Comparison of ENCODE assay signal across 8 cellular contexts in genomic region chr12:118016424-118017264, GRCh38. TPM values are rescaled to one million over a fixed set of nuclear protein-coding genes. Genes with fewer than 3 reads are reported as not detected.
DNase-seq lines count a peak whose midpoint lies in the region; TF ChIP-seq lines count a peak whose summit lies in the region.

TSS of gene RFC5 (plus strand) at chr12:118016703. CDS start at chr12:118016828, 125 bp downstream.

- H4K8ac ChIP-seq in neuronal stem cell (ENCODE audit: low read depth, low read length) = no peak within 1 kb of the TSS

- H2BK120ac ChIP-seq in neuronal stem cell (ENCODE audit: low read depth, low read length) = no peak within 1 kb of the TSS

- H4K91ac ChIP-seq in neuronal stem cell (ENCODE audit: low read depth, low read length, poor library complexity) = no peak within 1 kb of the TSS

- H2AK5ac ChIP-seq in neuronal stem cell (ENCODE audit: low read depth, low read length) = peak within 1 kb of the TSS; percentile 61

- no peaks in the 10 kb centered on the region for H3K79me1 ChIP-seq in neuronal stem cell (ENCODE audit: low read depth, low read length)

- H3K27ac ChIP-seq in SJSA1 (peak within 1 kb of the TSS; percentile 35), neuronal stem cell (replicated peaks; ENCODE audit: low read length) (peak within 1 kb of the TSS; percentile 24), subcutaneous abdominal adipose tissue (ENCODE audit: low read depth, low read length) (no peak within 1 kb of the TSS)

- H3K9me3 ChIP-seq in SJSA1 (replicated peaks) = no peaks in the 10 kb centered on the region
- no peaks in the 10 kb centered on the region for H3K9me3 ChIP-seq in neuronal stem cell (replicated peaks in 1 of 2; ENCODE audit: control insufficient read depth in 2 of 2, insufficient read depth in 1 of 2, low read depth in 1 of 2, low read length in 2 of 2)
- no peaks in the 10 kb centered on the region for H3K9me3 ChIP-seq in subcutaneous abdominal adipose tissue (ENCODE audit: control insufficient read depth in 5 of 5, low read length in 5 of 5)

- peak within 1 kb of the TSS; percentile 78 for H3K23ac ChIP-seq in neuronal stem cell (ENCODE audit: low read depth, low read length, poor library complexity)

- H3K4ac ChIP-seq in neuronal stem cell (ENCODE audit: low read length) = no peak within 1 kb of the TSS

- peak within 1 kb of the TSS; percentile 97 for H3K18ac ChIP-seq in neuronal stem cell (ENCODE audit: low read length)

- peak within 1 kb of the TSS; percentile 36 for H2BK5ac ChIP-seq in neuronal stem cell (ENCODE audit: low read length)

- no CpG with 5 or more reads among the region's 61 CpGs for WGBS in neuronal stem cell (ENCODE audit: extremely low coverage in 2 of 2, insufficient read length in 2 of 2, insufficient replicate concordance in 1 of 2), 2 donors

- H3K27me3 ChIP-seq in SJSA1 (replicated peaks) (no peaks in the 10 kb centered on the region), neuronal stem cell (ENCODE audit: control insufficient read depth in 3 of 3, insufficient read depth in 3 of 3, low read depth in 1 of 3, low read length in 3 of 3) (no peaks in the 10 kb centered on the region), subcutaneous abdominal adipose tissue (ENCODE audit: control insufficient read depth in 5 of 5, insufficient read depth in 4 of 5, low read length in 5 of 5) (no peaks in the 10 kb centered on the region)

- H3K4me2 ChIP-seq in neuronal stem cell (ENCODE audit: insufficient read depth, low read length, poor library complexity, severe bottlenecking) = peak within 1 kb of the TSS; percentile 86

- H2AFZ ChIP-seq in neuronal stem cell (ENCODE audit: low read length) = peak within 1 kb of the TSS; percentile 90

- CTCF ChIA-PET in HEK293T (lab: Yijun Ruan, JAX) = no interaction called here

- H2BK12ac ChIP-seq in neuronal stem cell (ENCODE audit: low read length) = no peak within 1 kb of the TSS

- POLR2A ChIA-PET in HEK293T (lab: Yijun Ruan, JAX) = interaction anchor here (0.6 to 1.9 kb wide), 12 partner anchors 9 to 139 kb away, joined by 3 to 7 read pairs (median 4); partner anchors contain the start of gene PEBP1

- H3K14ac ChIP-seq in neuronal stem cell (ENCODE audit: low read length) = peak within 1 kb of the TSS; percentile 60

- H3K4me1 ChIP-seq in SJSA1 (replicated peaks) = peaks cover 16% of the 10 kb centered on the region
- peaks cover 4 to 6% of the 10 kb centered on the region in 2 donors for H3K4me1 ChIP-seq in neuronal stem cell (ENCODE audit: control insufficient read depth in 2 of 2, insufficient read depth in 1 of 2, low read depth in 1 of 2, low read length in 2 of 2)
- peaks cover 3 to 17% (median 13%) of the 10 kb centered on the region in 5 donors for H3K4me1 ChIP-seq in subcutaneous abdominal adipose tissue (ENCODE audit: control insufficient read depth in 5 of 5, insufficient read depth in 5 of 5, low read length in 5 of 5)

- H3K9ac ChIP-seq in neuronal stem cell (ENCODE audit: low read depth, low read length, poor library complexity) (peak within 1 kb of the TSS; percentile 98), subcutaneous abdominal adipose tissue (ENCODE audit: low read length in 5 of 5) (peak within 1 kb of the TSS; percentile 35 to 93 (median 84))

- H3K36me3 ChIP-seq in SJSA1 = peaks cover 41% of the 10 kb centered on the region
- H3K36me3 ChIP-seq in neuronal stem cell (replicated peaks in 1 of 2; ENCODE audit: control insufficient read depth in 2 of 2, insufficient read depth in 2 of 2, low read length in 2 of 2) = peaks cover 19 to 41% of the 10 kb centered on the region in 2 donors
- peaks cover 0 to 19% (median 12%) of the 10 kb centered on the region in 5 donors for H3K36me3 ChIP-seq in subcutaneous abdominal adipose tissue (ENCODE audit: control insufficient read depth in 5 of 5, insufficient read depth in 5 of 5, low read length in 5 of 5)

- DNase-seq in GM03348 (ENCODE audit: low spot score) (peak; percentile 99), HEK293T (ENCODE audit: extremely low spot score) (peak; percentile 100), MV-4-11 (lab: John Stamatoyannopoulos, UW) (peak; percentile 94), SJSA1 (ENCODE audit: low read depth in 1 of 2, low spot score in 2 of 2) (peak; percentile 92 to 98), foreskin melanocyte (peak; percentile 92), neuronal stem cell (ENCODE audit: low spot score) (peak; percentile 98)
- DNase-seq in activated gamma-delta T cell treated with anti-CD3 and anti-CD28 coated beads, Interleukin-2, amount 50 U/mL, for 16 hours (ENCODE audit: low read depth) = peak; percentile 97

- no peak within 1 kb of the TSS for H2BK15ac ChIP-seq in neuronal stem cell (ENCODE audit: low read length)

- H3K4me3 ChIP-seq in SJSA1 (peak within 1 kb of the TSS; percentile 62), neuronal stem cell (ENCODE audit: low read length in 2 of 2) (peak within 1 kb of the TSS; percentile 84 to 96), subcutaneous abdominal adipose tissue (ENCODE audit: low read depth in 1 of 5, low read length in 5 of 5) (peak within 1 kb of the TSS; percentile 89 to 96 (median 91))

TF ChIP-seq in HEK293T, 16 proteins besides CTCF, POLR2A, EP300 and RAD21:
- TF ChIP-seq TARDBP (IDR thresholded peaks at IDR 0.05) (no peak), LEF1 (IDR thresholded peaks at IDR 0.05; ENCODE audit: borderline replicate concordance) (no peak), L3MBTL2 (conservative IDR thresholded peaks at IDR 0.05) (peak; percentile 95), ELF4 (IDR thresholded peaks at IDR 0.05) (0 out of 2 replicates have a peak, but pooled peaks have one; percentile 14), ZNF384 (IDR thresholded peaks at IDR 0.05) (no peak)

RNA-seq across cellular contexts. Expression of gene RFC5, which starts in this region (rescaled TPM):
- total RNA-seq in SJSA1 (2014; rRNA removed; shearing (Covaris generic)) = 21.5 and 47.6 TPM in 2 replicates
- polyA plus RNA-seq in neuronal stem cell (2013, experiment 1 of 2) = 52.8 TPM
- polyA plus RNA-seq in neuronal stem cell (2013, experiment 2 of 2) = 54.8 TPM
